Comparison of ENCODE assay signal across 8 cellular contexts in the genomic region with DNA sequence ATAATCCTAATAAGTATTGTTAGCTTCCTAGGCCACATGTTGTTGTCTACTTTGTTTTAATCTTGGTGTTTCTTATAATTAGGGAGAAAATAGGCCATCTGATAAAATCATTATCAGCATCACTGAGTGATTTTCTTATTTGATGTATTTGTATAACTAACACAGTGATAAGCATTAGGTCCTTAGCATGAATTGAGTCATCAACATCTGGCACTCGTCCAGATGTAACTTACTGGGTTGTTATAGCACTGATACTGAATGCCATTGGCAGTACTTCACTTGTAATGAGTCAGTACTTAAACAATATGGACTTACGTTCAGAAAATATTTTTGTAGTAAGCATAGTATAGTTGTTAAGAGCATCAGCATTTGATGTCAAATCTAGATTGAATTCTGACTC. TPM values are rescaled to one million over a fixed set of nuclear protein-coding genes. Genes with fewer than 3 reads are reported as not detected.
A peak's percentile ranks its signal among the peaks of the same experiment; 100 is the strongest.
DNase-seq lines count a peak whose midpoint lies in the region; ATAC-seq and TF ChIP-seq lines count a peak whose summit lies in the region.

No MANE protein-coding gene starts in this region.

- intact Hi-C loops in left lung (cut with DNase I), result loop anchor here in 1 of 2 donors (10.0 kb wide), 1 partner anchor 87 kb away; no protein-coding TSS in a partner anchor
- intact Hi-C loops in activated CD4-positive, alpha-beta T cell treated with anti-CD3 and anti-CD28 coated beads for 36 hours (cut with DNase I, micrococcal nuclease), result no loop called here

- H3K27ac ChIP-seq in left lung, result no peak overlapping the region

- H3K27me3 Mint-ChIP-seq in activated CD4-positive, alpha-beta T cell treated with anti-CD3 and anti-CD28 coated beads for 36 hours, result no peaks in the 10 kb centered on the region

- H3K27me3 ChIP-seq in left lung, result no peaks in the 10 kb centered on the region

- H3K4me3 ChIP-seq in left lung, result no peak overlapping the region

- H3K4me1 ChIP-seq in left lung, result peaks cover 0 to 3% of the 10 kb centered on the region in 2 donors

- DNase-seq in Caki2 (ENCODE audit: low read depth) (peak; percentile 10), M059J (ENCODE audit: low read depth) (peak; percentile 86), brain pericyte (ENCODE audit: low read depth, low spot score) (peak; percentile 63), left lung (no peak), NCI-H146 treated with DMSO at 0.1 percent for 48 hours (lab: John Stamatoyannopoulos, UW; ENCODE audit: unreplicated experiment) (no peak), HuH-7.5 (ENCODE audit: low spot score) (no peak)
- DNase-seq in activated CD4-positive, alpha-beta T cell treated with anti-CD3 and anti-CD28 coated beads for 36 hours, result no peak

- peak; percentile 48 for ATAC-seq in left lung
- ATAC-seq in GM18867 (IDR thresholded peaks at IDR 0.05; ENCODE audit: unreplicated experiment), result no peak
- no peak for ATAC-seq in activated CD4-positive, alpha-beta T cell treated with anti-CD3 and anti-CD28 coated beads for 36 hours

- in situ Hi-C loops in Caki2 (cut with HindIII; ENCODE audit: low pct_unique_long_range_greater_than_20kb, low sequenced_read_pairs), result no loop called here

- peaks cover 2 to 97% of the 10 kb centered on the region in 2 donors for H3K36me3 ChIP-seq in left lung

- H3K4me3 Mint-ChIP-seq in activated CD4-positive, alpha-beta T cell treated with anti-CD3 and anti-CD28 coated beads for 36 hours, result no peak overlapping the region

- no peaks in the 10 kb centered on the region for H3K4me1 Mint-ChIP-seq in activated CD4-positive, alpha-beta T cell treated with anti-CD3 and anti-CD28 coated beads for 36 hours

- CTCF ChIA-PET in activated CD4-positive, alpha-beta T cell treated with anti-CD3 and anti-CD28 coated beads for 36 hours (lab: Charles Lee), result interaction anchor here (1.5 kb wide), 1 partner anchor 16 kb away, joined by 8 read pairs; the partner anchor contains the start of gene API5

- H3K9me3 ChIP-seq in left lung, result no peaks in the 10 kb centered on the region

- H3K36me3 Mint-ChIP-seq in activated CD4-positive, alpha-beta T cell treated with anti-CD3 and anti-CD28 coated beads for 36 hours (ENCODE audit: low read depth), result peaks cover 57% of the 10 kb centered on the region

- TF ChIP-seq CTCF in left lung (IDR thresholded peaks at IDR 0.05), result no peak

- POLR2A ChIA-PET in activated CD4-positive, alpha-beta T cell treated with anti-CD3 and anti-CD28 coated beads for 36 hours (lab: Charles Lee), result no interaction called here

- no peaks in the 10 kb centered on the region for H3K9me3 Mint-ChIP-seq in activated CD4-positive, alpha-beta T cell treated with anti-CD3 and anti-CD28 coated beads for 36 hours (ENCODE audit: low read depth)

- no peak overlapping the region for H3K27ac Mint-ChIP-seq in activated CD4-positive, alpha-beta T cell treated with anti-CD3 and anti-CD28 coated beads for 36 hours

RNA-seq across cellular contexts. Expression of gene API5, which starts 16.2 kb away (rescaled TPM):
- total RNA-seq in Caki2 (2014; rRNA removed; shearing (Covaris generic); ENCODE audit: low replicate concordance), result 10.4 and 12.8 TPM in 2 replicates
- total RNA-seq in M059J (2014; rRNA removed; shearing (Covaris generic)), result 88.0 and 119 TPM in 2 replicates
- total RNA-seq in left lung, result 10 to 100 TPM; 85.8 to 90.6 TPM
- total RNA-seq in activated CD4-positive, alpha-beta T cell treated with anti-CD3 and anti-CD28 coated beads for 36 hours, result 100 to 1,000 TPM; 133 to 163 TPM

RNA-seq across cellular contexts. Expression of gene TTC17, which starts 30.7 kb away (rescaled TPM):
- total RNA-seq in Caki2 (2014; rRNA removed; shearing (Covaris generic); ENCODE audit: low replicate concordance), result 23.2 and 43.4 TPM in 2 replicates
- total RNA-seq in M059J (2014; rRNA removed; shearing (Covaris generic)), result 52.7 and 59.4 TPM in 2 replicates
- 10 to 100 TPM; 71.3 to 72.1 TPM for total RNA-seq in left lung
- total RNA-seq in activated CD4-positive, alpha-beta T cell treated with anti-CD3 and anti-CD28 coated beads for 36 hours, result 10 to 100 TPM; 50.0 to 57.9 TPM

Comparison
In these comparisons a context has a peak if more than half of its experiments do, and no peak if none do; other contexts are left out.
1. DNase-seq: peak in Caki2 (single experiment), M059J (single experiment) and brain pericyte (single experiment); none in left lung (0 of 2), NCI-H146 treated with DMSO at 0.1 percent for 48 hours (single experiment), HuH-7.5 (single experiment) and activated CD4-positive, alpha-beta T cell treated with anti-CD3 and anti-CD28 coated beads for 36 hours (single experiment).